8 cellular contexts compared by ENCODE assay signal in the genomic region with DNA sequence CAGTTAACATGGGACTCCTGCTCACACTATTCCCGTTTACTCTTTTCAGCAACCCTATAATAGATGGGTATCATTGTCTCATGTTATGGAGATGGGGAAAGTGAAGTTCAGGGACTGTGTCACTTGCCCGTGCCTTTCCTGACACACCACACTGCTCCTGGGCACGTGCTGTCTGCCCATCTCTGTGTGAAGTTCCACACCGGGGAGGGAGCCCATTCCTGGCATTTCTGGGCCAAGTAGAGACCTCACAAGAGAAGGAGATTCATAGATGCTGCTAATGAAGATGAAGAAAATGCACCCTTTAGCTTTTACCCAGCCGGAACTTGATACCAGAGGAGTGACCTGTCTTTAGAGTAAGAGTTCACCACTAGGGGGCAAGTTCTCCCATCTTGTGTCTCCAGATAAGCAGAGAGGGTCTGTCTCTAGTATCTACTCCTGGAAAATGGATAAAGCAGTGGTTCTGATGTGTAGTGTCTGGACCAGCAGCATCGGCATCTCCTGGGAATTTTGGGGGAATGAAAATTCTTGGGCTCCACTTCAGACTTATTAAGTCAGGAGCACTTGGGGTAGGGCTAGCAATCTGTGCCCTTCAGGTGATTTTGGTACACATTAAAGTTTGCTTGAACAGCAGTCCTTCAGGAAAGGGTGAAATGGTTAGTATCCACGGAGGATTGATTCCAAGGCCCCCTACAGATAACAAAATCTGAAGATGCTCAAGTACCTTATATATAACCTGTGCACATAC. TPM values are rescaled to one million over a fixed set of nuclear protein-coding genes. Genes with fewer than 3 reads are reported as not detected.
DNase-seq lines count a peak whose midpoint lies in the region; ATAC-seq and TF ChIP-seq lines count a peak whose summit lies in the region.

No MANE protein-coding gene starts in this region.

- 53 to 56% (median 56%) methylated on average over 7 of the region's 7 CpGs for WGBS in psoas muscle, 3 donors

- no peak overlapping the region for H3K27ac ChIP-seq in psoas muscle

- peak; percentile 48 for TF ChIP-seq CTCF in psoas muscle (IDR thresholded peaks at IDR 0.05)

- H3K9me3 ChIP-seq in psoas muscle: no peaks in the 10 kb centered on the region

- no peak overlapping the region for H3K4me3 ChIP-seq in psoas muscle

- peaks cover 12% of the 10 kb centered on the region for H3K4me1 ChIP-seq in psoas muscle

- peak; percentile 55 for ATAC-seq in GM19468 (IDR thresholded peaks at IDR 0.05; ENCODE audit: extremely low read depth, unreplicated experiment)
- ATAC-seq in psoas muscle: peak; percentile 41 to 58 (median 50)

- intact Hi-C loops in psoas muscle (cut with DNase I): loop anchor here (5.0 to 10.0 kb wide), 4 partner anchors 131 to 269 kb away; partner anchors contain the start of gene SRPRB (in 1 of the 2)

- peaks cover 0 to 6% of the 10 kb centered on the region in 2 donors for H3K36me3 ChIP-seq in psoas muscle (ENCODE audit: insufficient read depth in 1 of 2, low read depth in 1 of 2)

- DNase-seq in Daoy (ENCODE audit: low read depth): peak; percentile 56
- peak; percentile 27 for DNase-seq in HPDE6-E6E7 (ENCODE audit: extremely low spot score)
- peak; percentile 40 for DNase-seq in NCI-H774 (lab: John Stamatoyannopoulos, UW)
- peak; percentile 41 to 49 for DNase-seq in activated T-cell treated with anti-CD3 and anti-CD28 coated beads, Interleukin-2, amount 50 U/mL, for 48 hours
- DNase-seq in germinal center (ENCODE audit: low spot score): peak; percentile 63
- no peak for DNase-seq in psoas muscle
- DNase-seq in cerebellar nuclear complex (lab: John Stamatoyannopoulos, UW): no peak

- no peaks in the 10 kb centered on the region for H3K27me3 ChIP-seq in psoas muscle (ENCODE audit: insufficient read depth in 3 of 3, low read length in 2 of 3)

RNA-seq across cellular contexts. Expression of gene TOPBP1, which starts 2.0 kb away (rescaled TPM):
- 83.4 and 84.9 TPM in 2 replicates for total RNA-seq in Daoy (2014; rRNA removed; shearing (Covaris generic))
- 10 to 100 TPM in 1 of 4 donors, 1 to 10 TPM in 3; 6.7 to 10.5 (median 8.4) TPM for total RNA-seq in psoas muscle
- polyA plus RNA-seq in psoas muscle: 1 to 10 TPM; 5.7 to 8.8 (median 6.7) TPM

Comparison
In these comparisons a context has a peak if more than half of its experiments do, and no peak if none do; other contexts are left out.
1. DNase-seq: peak in Daoy (single experiment), HPDE6-E6E7 (single experiment), NCI-H774 (single experiment), activated T-cell treated with anti-CD3 and anti-CD28 coated beads, Interleukin-2, amount 50 U/mL, for 48 hours (2 of 2) and germinal center (single experiment); none in psoas muscle (0 of 2) and cerebellar nuclear complex (0 of 2).